11 cellular contexts compared by ENCODE assay signal in genomic region chr13:87884874-87885273, GRCh38.
DNase-seq lines count a peak whose midpoint lies in the region; ATAC-seq and TF ChIP-seq lines count a peak whose summit lies in the region.
"Had no signal": no experiment of that assay in that cellular context is flagged by ENCODE, and none has a peak within 500 bp of the region (broad histone marks: within the 10 kb centered on the region; RNA-seq: fewer than 3 reads in every experiment).

No MANE protein-coding gene starts in this region.

- CTCF ChIA-PET in activated CD8-positive, alpha-beta T cell treated with anti-CD3 and anti-CD28 coated beads for 36 hours (lab: Charles Lee), result no interaction called here

- in situ Hi-C loops in Caki2 (cut with HindIII; ENCODE audit: low pct_unique_long_range_greater_than_20kb, low sequenced_read_pairs), result no loop called here
- in situ Hi-C loops in astrocyte of the cerebellum (cut with HindIII; ENCODE audit: low sequenced_read_pairs), result no loop called here

- H3K4me3 ChIP-seq in astrocyte of the cerebellum (ENCODE audit: low read depth, low read length), result no peak overlapping the region

- peaks cover 6% of the 10 kb centered on the region for H3K9me3 Mint-ChIP-seq in activated CD8-positive, alpha-beta T cell treated with anti-CD3 and anti-CD28 coated beads for 36 hours

- DNase-seq in Caki2 (ENCODE audit: low read depth), result peak; percentile 1
- peak; percentile 22 for DNase-seq in NCI-H1694 (lab: John Stamatoyannopoulos, UW)
- DNase-seq in astrocyte of the cerebellum (ENCODE audit: low read depth), result peak; percentile 15
- DNase-seq in medulla oblongata (ENCODE audit: extremely low spot score), result peak; percentile 59
- no peak for DNase-seq in activated CD8-positive, alpha-beta T cell treated with anti-CD3 and anti-CD28 coated beads for 36 hours
- no peak for DNase-seq in Right ventricle myocardium inferior (ENCODE audit: missing footprints)
- DNase-seq: CD4-positive, alpha-beta T cell had no signal

- no peak for ATAC-seq in activated CD8-positive, alpha-beta T cell treated with anti-CD3 and anti-CD28 coated beads for 36 hours
- ATAC-seq in GM18511 (IDR thresholded peaks at IDR 0.05; ENCODE audit: unreplicated experiment) (no peak), HG03025 (IDR thresholded peaks at IDR 0.05; ENCODE audit: low FRiP score, unreplicated experiment) (no peak), Right ventricle myocardium inferior (no peak)

- POLR2A ChIA-PET in activated CD8-positive, alpha-beta T cell treated with anti-CD3 and anti-CD28 coated beads for 36 hours (lab: Charles Lee), result interaction anchor here (0.6 kb wide), 1 partner anchor 16 kb away, joined by 3 read pairs; no protein-coding TSS in a partner anchor

- H3K36me3 Mint-ChIP-seq in activated CD8-positive, alpha-beta T cell treated with anti-CD3 and anti-CD28 coated beads for 36 hours (ENCODE audit: low read depth), result no peaks in the 10 kb centered on the region
- H3K36me3 Mint-ChIP-seq: memory B cell had no signal

- H3K27me3 Mint-ChIP-seq in activated CD8-positive, alpha-beta T cell treated with anti-CD3 and anti-CD28 coated beads for 36 hours, result no peaks in the 10 kb centered on the region
- H3K27me3 Mint-ChIP-seq: CD4-positive, alpha-beta T cell; memory B cell had no signal

- no peak overlapping the region for H3K27ac Mint-ChIP-seq in activated CD8-positive, alpha-beta T cell treated with anti-CD3 and anti-CD28 coated beads for 36 hours
- H3K27ac Mint-ChIP-seq: activated T-helper 2 cell treated with anti-CD3 and anti-CD28 coated beads, Interferon-gamma antibody, Interleukin-2, Interleukin-4, amounts not matched to agents 10 μg/mL and 5 μg/mL and 100 μg/mL, durations not matched to agents 14 hours and 24 hours and 36 hours; CD4-positive, alpha-beta T cell; memory B cell had no signal

- TF ChIP-seq CTCF in astrocyte of the cerebellum (IDR thresholded peaks at IDR 0.05; ENCODE audit: low read depth, low read length, missing control alignments), result no peak
- no peak for TF ChIP-seq CTCF in activated CD8-positive, alpha-beta T cell treated with anti-CD3 and anti-CD28 coated beads for 36 hours (IDR thresholded peaks at IDR 0.05)

- H3K4me1 Mint-ChIP-seq in activated CD8-positive, alpha-beta T cell treated with anti-CD3 and anti-CD28 coated beads for 36 hours (ENCODE audit: low read depth), result no peaks in the 10 kb centered on the region
- H3K4me1 Mint-ChIP-seq: memory B cell had no signal

- intact Hi-C loops in activated CD8-positive, alpha-beta T cell treated with anti-CD3 and anti-CD28 coated beads for 36 hours (cut with micrococcal nuclease), result no loop called here
- intact Hi-C loops in Right ventricle myocardium inferior (cut with DNase I), result no loop called here

- H3K4me3 Mint-ChIP-seq in activated CD8-positive, alpha-beta T cell treated with anti-CD3 and anti-CD28 coated beads for 36 hours, result no peak overlapping the region
- H3K4me3 Mint-ChIP-seq: CD4-positive, alpha-beta T cell; memory B cell had no signal

Comparison
In these comparisons a context has a peak if more than half of its experiments do, and no peak if none do; other contexts are left out.
1. DNase-seq: peak in Caki2 (single experiment), NCI-H1694 (single experiment), astrocyte of the cerebellum (single experiment) and medulla oblongata (single experiment); none in activated CD8-positive, alpha-beta T cell treated with anti-CD3 and anti-CD28 coated beads for 36 hours (single experiment) and Right ventricle myocardium inferior (single experiment).